In the genomic region with DNA sequence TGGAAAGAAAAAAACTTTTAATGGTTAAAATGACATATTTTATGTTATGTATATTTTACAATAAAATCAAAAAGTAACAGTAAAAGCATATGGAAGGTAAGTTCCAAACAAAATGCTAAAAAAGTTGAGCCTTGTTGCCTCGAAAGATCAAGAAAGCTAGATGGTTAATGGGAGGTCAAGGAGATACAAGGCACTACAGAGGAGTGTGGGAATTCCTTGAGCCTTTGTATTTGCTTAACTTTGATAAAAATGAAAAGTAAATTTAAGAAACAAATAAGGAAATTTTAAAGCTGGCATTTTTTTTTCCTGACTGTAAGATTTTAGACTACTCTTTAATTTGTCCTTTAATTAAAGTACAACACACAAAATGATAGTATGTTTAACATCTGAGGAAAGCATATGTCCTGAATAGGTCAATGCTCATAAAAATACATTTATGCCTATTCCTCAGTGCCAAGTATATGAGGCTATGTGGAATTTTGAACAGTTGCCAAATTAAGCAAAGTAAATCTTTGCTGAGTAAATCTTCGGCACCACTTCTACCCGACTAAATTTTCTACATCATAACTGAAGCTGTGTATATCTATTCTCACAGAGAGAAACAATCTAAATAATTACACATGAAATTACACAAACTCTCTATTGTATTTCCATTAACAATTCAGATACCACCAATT, we compare ENCODE assay signal across 16 cellular contexts.
DNase-seq lines count a peak whose midpoint lies in the region; ATAC-seq and TF ChIP-seq lines count a peak whose summit lies in the region.
"Had no signal": no experiment of that assay in that cellular context is flagged by ENCODE, and none has a peak within 500 bp of the region (broad histone marks: within the 10 kb centered on the region; RNA-seq: fewer than 3 reads in every experiment).

No MANE protein-coding gene starts in this region.

- TF ChIP-seq CTCF in VCaP (conservative IDR thresholded peaks at IDR 0.05) (no peak), fibroblast of villous mesenchyme (IDR thresholded peaks at IDR 0.05; ENCODE audit: insufficient read depth, low read depth, low read length) (no peak), WERI-Rb-1 (IDR thresholded peaks at IDR 0.05; ENCODE audit: low read depth, low read length) (no peak)

- DNase-seq in DMS 273 (lab: John Stamatoyannopoulos, UW; ENCODE audit: unreplicated experiment), result peak; percentile 13
- no peak for DNase-seq in DMS 273 treated with DMSO at 0.1 percent for 48 hours (lab: John Stamatoyannopoulos, UW)
- peak; percentile 43 for DNase-seq in fibroblast of villous mesenchyme (ENCODE audit: low read depth)
- no peak for DNase-seq in WERI-Rb-1
- DNase-seq in left lobe of liver (ENCODE audit: low spot score), result no peak
- DNase-seq: 8988T; CD8-positive, alpha-beta memory T cell; H7; NCI-H146; NCI-H2081 treated with DMSO at 0.1 percent for 48 hours; NK-92 treated with Interleukin-12 subunit alpha and Interleukin-12 subunit beta, amount 100 ng/mL, for 24 hours; PC-9 had no signal

- H3K9me3 ChIP-seq in WERI-Rb-1 (ENCODE audit: severe bottlenecking), result no peaks in the 10 kb centered on the region
- H3K9me3 ChIP-seq: BLaER1 had no signal

- ATAC-seq in GM21723 (IDR thresholded peaks at IDR 0.05; ENCODE audit: unreplicated experiment) (no peak), HG03460 (IDR thresholded peaks at IDR 0.05; ENCODE audit: unreplicated experiment) (no peak), left lobe of liver (no peak)

- no peak overlapping the region for H3K4me3 ChIP-seq in fibroblast of villous mesenchyme (ENCODE audit: low read depth, low read length)
- no peak overlapping the region for H3K4me3 ChIP-seq in WERI-Rb-1 (ENCODE audit: low read depth, low read length)
- H3K4me3 ChIP-seq: BLaER1, PC-9 had no signal

- H3K36me3 ChIP-seq in WERI-Rb-1, result no peaks in the 10 kb centered on the region
- H3K36me3 ChIP-seq: BLaER1 had no signal

- no peaks in the 10 kb centered on the region for H3K27me3 ChIP-seq in WERI-Rb-1 (ENCODE audit: insufficient read depth, low read depth, severe bottlenecking)
- H3K27me3 ChIP-seq: BLaER1 had no signal

- H3K27ac ChIP-seq in VCaP, result peak overlapping the region; percentile 22; the same call in 1 of the 2 replicates
- H3K27ac ChIP-seq in WERI-Rb-1, result no peak overlapping the region
- H3K27ac ChIP-seq: BLaER1, PC-9 had no signal

Comparison
In these comparisons a context has a peak if more than half of its experiments do, and no peak if none do; other contexts are left out.
1. DNase-seq: peak in DMS 273 (single experiment) and fibroblast of villous mesenchyme (single experiment); none in DMS 273 treated with DMSO at 0.1 percent for 48 hours (single experiment), WERI-Rb-1 (single experiment) and left lobe of liver (single experiment).